ENCODE assay signal across 10 cellular contexts in the genomic region with DNA sequence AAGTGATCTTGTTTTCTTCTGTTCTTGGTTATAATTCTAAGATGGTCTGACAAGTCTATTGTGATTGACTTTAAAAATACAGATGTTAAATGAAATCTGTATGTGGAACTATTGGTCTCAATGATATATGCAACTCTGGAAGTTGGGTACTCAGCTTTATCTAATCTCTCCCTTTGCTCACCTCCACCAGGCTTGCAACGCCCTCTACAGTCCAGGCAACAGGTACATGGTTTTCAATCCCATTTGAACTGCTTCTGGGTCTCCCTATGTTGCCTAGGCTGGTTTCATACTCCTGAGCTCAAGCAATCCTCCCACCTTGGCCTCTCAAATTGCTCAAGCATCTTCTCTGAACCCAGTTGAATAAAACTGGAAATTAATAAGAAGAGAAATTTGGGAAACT. TPM values are rescaled to one million over a fixed set of nuclear protein-coding genes. Genes with fewer than 3 reads are reported as not detected.
DNase-seq lines count a peak whose midpoint lies in the region; ATAC-seq and TF ChIP-seq lines count a peak whose summit lies in the region.
"Had no signal": no experiment of that assay in that cellular context is flagged by ENCODE, and none has a peak within 500 bp of the region (broad histone marks: within the 10 kb centered on the region; RNA-seq: fewer than 3 reads in every experiment).

No MANE protein-coding gene starts in this region.

- DNase-seq in Right ventricle myocardium superior: peak; percentile 39
- no peak for DNase-seq in right atrium auricular region (ENCODE audit: low spot score)
- DNase-seq in activated CD4-positive, CD25-positive, alpha-beta regulatory T cell treated with anti-CD3 and anti-CD28 coated beads, Interleukin-2, amount 50 U/mL, for 72 hours: peak; percentile 41
- DNase-seq in stimulated activated CD4-positive, alpha-beta T cell treated with anti-CD3 and anti-CD28 coated beads, Interleukin-2, amount 100 ng/mL, for 48 hours: peak; percentile 16 to 24
- DNase-seq in hypothalamus (lab: John Stamatoyannopoulos, UW): no peak

- peaks cover 0 to 4% of the 10 kb centered on the region in 2 donors for H3K9me3 ChIP-seq in right atrium auricular region
- H3K9me3 ChIP-seq: BLaER1 had no signal

- no peak overlapping the region for H3K27ac ChIP-seq in right atrium auricular region
- H3K27ac ChIP-seq: BLaER1 had no signal

- no peaks in the 10 kb centered on the region for H3K36me3 ChIP-seq in right atrium auricular region
- H3K36me3 ChIP-seq: BLaER1 had no signal

- H3K4me3 ChIP-seq in right atrium auricular region: no peak overlapping the region
- H3K4me3 ChIP-seq: BLaER1 had no signal

- H3K27me3 ChIP-seq in right atrium auricular region: no peaks in the 10 kb centered on the region
- H3K27me3 ChIP-seq: BLaER1 had no signal

- intact Hi-C loops in Right ventricle myocardium superior (cut with DNase I): no loop called here

- ATAC-seq in Right ventricle myocardium superior (ENCODE audit: poor library complexity): no peak
- ATAC-seq in esophagus mucosa: peak; percentile 71
- ATAC-seq in GM18907 (IDR thresholded peaks at IDR 0.05; ENCODE audit: unreplicated experiment): no peak
- ATAC-seq in HG02973 (IDR thresholded peaks at IDR 0.05; ENCODE audit: unreplicated experiment): no peak

- H3K4me1 ChIP-seq in right atrium auricular region: no peaks in the 10 kb centered on the region
- H3K4me1 ChIP-seq: BLaER1 had no signal

- TF ChIP-seq CTCF in right atrium auricular region (IDR thresholded peaks at IDR 0.05): no peak

RNA-seq across cellular contexts. Expression of a gene that starts 25.6 kb away (rescaled TPM):
- total RNA-seq in Right ventricle myocardium superior (2.9 TPM), right atrium auricular region (1 to 10 TPM in 1 of 2 donors, under 1 TPM in 1; 0.59 to 1.8 TPM), esophagus mucosa (1.1 TPM)

RNA-seq across cellular contexts. Expression of a gene that starts 49.2 kb away (rescaled TPM):
- 1.6 TPM for total RNA-seq in Right ventricle myocardium superior
- total RNA-seq in right atrium auricular region: under 1 TPM in 1 of 2 donors, not detected in 1; 0.75 TPM
- 0.80 TPM for total RNA-seq in esophagus mucosa
- total RNA-seq: neural crest cell had no signal

RNA-seq across cellular contexts. Expression of a gene that starts 54.8 kb away (rescaled TPM):
- total RNA-seq in Right ventricle myocardium superior: 5.5 TPM
- total RNA-seq in right atrium auricular region: 1 to 10 TPM in 1 of 2 donors, under 1 TPM in 1; 0.63 to 2.9 TPM
- total RNA-seq in esophagus mucosa: 3.9 TPM
- total RNA-seq: neural crest cell had no signal

Comparison
In these comparisons a context has a peak if more than half of its experiments do, and no peak if none do; other contexts are left out.
1. DNase-seq: peak in Right ventricle myocardium superior (single experiment), activated CD4-positive, CD25-positive, alpha-beta regulatory T cell treated with anti-CD3 and anti-CD28 coated beads, Interleukin-2, amount 50 U/mL, for 72 hours (single experiment) and stimulated activated CD4-positive, alpha-beta T cell treated with anti-CD3 and anti-CD28 coated beads, Interleukin-2, amount 100 ng/mL, for 48 hours (2 of 2); none in right atrium auricular region (single experiment) and hypothalamus (0 of 51).